25 cellular contexts compared by ENCODE assay signal in the genomic region with DNA sequence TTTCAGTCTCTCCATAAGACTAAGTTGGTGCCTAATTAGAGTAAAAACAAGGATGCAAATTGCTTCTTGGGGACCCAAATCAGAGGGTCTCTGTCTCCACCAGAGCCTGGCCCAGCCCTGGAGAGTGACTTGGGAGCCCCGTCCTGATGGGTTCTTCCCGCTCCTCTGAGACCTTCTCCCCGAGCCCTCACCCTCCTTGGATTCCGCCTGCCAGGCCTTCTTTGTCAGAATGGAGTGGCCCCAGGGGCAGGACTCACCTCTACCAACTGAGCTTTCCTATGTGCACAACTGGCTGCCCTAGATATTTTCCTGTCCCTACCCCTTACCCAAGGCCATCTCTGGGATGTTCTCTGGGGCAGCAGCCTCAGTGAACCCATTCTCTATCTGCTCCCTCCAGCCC. TPM values are rescaled to one million over a fixed set of nuclear protein-coding genes. Genes with fewer than 3 reads are reported as not detected.
A peak's percentile ranks its signal among the peaks of the same experiment; 100 is the strongest.
DNase-seq lines count a peak whose midpoint lies in the region; ATAC-seq, FAIRE-seq and TF ChIP-seq lines count a peak whose summit lies in the region.
"Had no signal": no experiment of that assay in that cellular context is flagged by ENCODE, and none has a peak within 500 bp of the region (broad histone marks: within the 10 kb centered on the region; RNA-seq: fewer than 3 reads in every experiment).

No MANE protein-coding gene starts in this region.

- H3K9me3 Mint-ChIP-seq in natural killer cell treated with Interleukin-12 subunit alpha and Interleukin-12 subunit beta and Interleukin-15 and Interleukin-18, amount 100 ng/mL, for 72 hours: no peaks in the 10 kb centered on the region
- H3K9me3 Mint-ChIP-seq: CD14-positive monocyte; CD4-positive, alpha-beta T cell; CD8-positive, alpha-beta memory T cell had no signal

- FAIRE-seq in GM12892 (lab: Jason Lieb, UNC): no peak
- FAIRE-seq: A549, D721Med, GM12878, H54 had no signal

- no peak for ATAC-seq in sciatic nerve
- ATAC-seq in natural killer cell treated with Interleukin-12 subunit alpha and Interleukin-12 subunit beta and Interleukin-15 and Interleukin-18, amount 100 ng/mL, for 72 hours: no peak
- ATAC-seq: GM12878 had no signal

- no peak for TF ChIP-seq POLR2A in GM12892 (IDR thresholded peaks at IDR 0.05; ENCODE audit: low read depth, low read length)

- no peak overlapping the region for H3K4me3 Mint-ChIP-seq in natural killer cell treated with Interleukin-12 subunit alpha and Interleukin-12 subunit beta and Interleukin-15 and Interleukin-18, amount 100 ng/mL, for 72 hours
- H3K4me3 Mint-ChIP-seq: CD14-positive monocyte; CD4-positive, alpha-beta T cell; CD8-positive, alpha-beta memory T cell had no signal

- H3K27ac Mint-ChIP-seq in natural killer cell treated with Interleukin-12 subunit alpha and Interleukin-12 subunit beta and Interleukin-15 and Interleukin-18, amount 100 ng/mL, for 72 hours: no peak overlapping the region
- H3K27ac Mint-ChIP-seq: CD14-positive monocyte; CD4-positive, alpha-beta T cell had no signal

- DNase-seq in left ventricle myocardium inferior (no peak), right atrium auricular region (ENCODE audit: low spot score) (no peak), mesenteric fat pad (ENCODE audit: low spot score) (peak; percentile 57), sciatic nerve (ENCODE audit: low spot score) (peak; percentile 19), SIG-M5 (lab: John Stamatoyannopoulos, UW) (no peak), GM12892 (ENCODE audit: insufficient read length) (no peak)
- DNase-seq in natural killer cell treated with Interleukin-12 subunit alpha and Interleukin-12 subunit beta and Interleukin-15 and Interleukin-18, amount 100 ng/mL, for 72 hours (ENCODE audit: low spot score): no peak
- DNase-seq: 8988T; ACHN; AML-193; BE2C; CD4-positive, alpha-beta T cell; CD8-positive, alpha-beta memory T cell; DMS 273 treated with DMSO at 0.1 percent for 48 hours; DMS79; EL; GDM1; GOT3; HCEC 1CT had no signal

- peaks cover 27 to 41% of the 10 kb centered on the region in 2 donors for H3K27me3 Mint-ChIP-seq in natural killer cell treated with Interleukin-12 subunit alpha and Interleukin-12 subunit beta and Interleukin-15 and Interleukin-18, amount 100 ng/mL, for 72 hours

- peaks cover 8% of the 10 kb centered on the region for H3K27me3 ChIP-seq in left ventricle myocardium inferior (ENCODE audit: low read depth)
- H3K27me3 ChIP-seq in right atrium auricular region: no peaks in the 10 kb centered on the region
- H3K27me3 ChIP-seq: BE2C; BLaER1 treated with 17β-estradiol and CSF1 and Interleukin-3, amounts not matched to agents 10 nM and 100 nM had no signal

- H3K4me1 Mint-ChIP-seq in natural killer cell treated with Interleukin-12 subunit alpha and Interleukin-12 subunit beta and Interleukin-15 and Interleukin-18, amount 100 ng/mL, for 72 hours (ENCODE audit: low read depth in 2 of 2): no peaks in the 10 kb centered on the region
- H3K4me1 Mint-ChIP-seq: CD14-positive monocyte; CD8-positive, alpha-beta memory T cell had no signal

- H3K4me3 ChIP-seq in left ventricle myocardium inferior (no peak overlapping the region), right atrium auricular region (no peak overlapping the region)
- H3K4me3 ChIP-seq: A549; BLaER1 treated with 17β-estradiol and CSF1 and Interleukin-3, amounts not matched to agents 10 nM and 100 nM; GM12878 had no signal

- H3K36me3 Mint-ChIP-seq in natural killer cell treated with Interleukin-12 subunit alpha and Interleukin-12 subunit beta and Interleukin-15 and Interleukin-18, amount 100 ng/mL, for 72 hours: no peaks in the 10 kb centered on the region
- H3K36me3 Mint-ChIP-seq: CD14-positive monocyte; CD8-positive, alpha-beta memory T cell had no signal

- H3K36me3 ChIP-seq in left ventricle myocardium inferior (no peaks in the 10 kb centered on the region), right atrium auricular region (no peaks in the 10 kb centered on the region)
- H3K36me3 ChIP-seq: BE2C; BLaER1 treated with 17β-estradiol and CSF1 and Interleukin-3, amounts not matched to agents 10 nM and 100 nM had no signal

- no peak for TF ChIP-seq CTCF in left ventricle myocardium inferior (IDR thresholded peaks at IDR 0.05; ENCODE audit: borderline replicate concordance)
- TF ChIP-seq CTCF in right atrium auricular region (IDR thresholded peaks at IDR 0.05): no peak

- H3K27ac ChIP-seq in left ventricle myocardium inferior (replicated peaks): peak overlapping the region; percentile 39
- H3K27ac ChIP-seq in right atrium auricular region: no peak overlapping the region
- H3K27ac ChIP-seq: A549; BLaER1 treated with 17β-estradiol and CSF1 and Interleukin-3, amounts not matched to agents 10 nM and 100 nM had no signal

- no peaks in the 10 kb centered on the region for H3K9me3 ChIP-seq in left ventricle myocardium inferior (replicated peaks)
- no peaks in the 10 kb centered on the region for H3K9me3 ChIP-seq in right atrium auricular region
- H3K9me3 ChIP-seq: A549; BE2C; BLaER1 treated with 17β-estradiol and CSF1 and Interleukin-3, amounts not matched to agents 10 nM and 100 nM had no signal

- peaks cover 29% of the 10 kb centered on the region for H3K4me1 ChIP-seq in left ventricle myocardium inferior
- H3K4me1 ChIP-seq in right atrium auricular region: no peaks in the 10 kb centered on the region
- H3K4me1 ChIP-seq: BE2C; BLaER1 treated with 17β-estradiol and CSF1 and Interleukin-3, amounts not matched to agents 10 nM and 100 nM had no signal

- intact Hi-C loops in left ventricle myocardium inferior (cut with micrococcal nuclease) (no loop called here), sciatic nerve (cut with DNase I) (no loop called here)

RNA-seq across cellular contexts. Expression of gene SYNDIG1, which starts 9.7 kb away (rescaled TPM):
- total RNA-seq in left ventricle myocardium inferior (21.4 TPM), right atrium auricular region (10 to 100 TPM; 21.7 to 38.1 TPM), mesenteric fat pad (0.77 TPM), sciatic nerve (17.9 TPM)
- not detected for total RNA-seq in natural killer cell treated with Interleukin-12 subunit alpha and Interleukin-12 subunit beta and Interleukin-15 and Interleukin-18, amount 100 ng/mL, for 72 hours
- not detected for polyA plus RNA-seq in GM12892 (2012; ENCODE audit: missing spikeins)
- total RNA-seq: CD4-positive, alpha-beta T cell; CD8-positive, alpha-beta memory T cell; GM12878 had no signal
- polyA plus RNA-seq: CD14-positive monocyte; CD8-positive, alpha-beta memory T cell; GM12878 had no signal

Comparison
In these comparisons a context has a peak if more than half of its experiments do, and no peak if none do; other contexts are left out.
1. DNase-seq: peak in mesenteric fat pad (single experiment) and sciatic nerve (single experiment); none in left ventricle myocardium inferior (single experiment), right atrium auricular region (single experiment), natural killer cell treated with Interleukin-12 subunit alpha and Interleukin-12 subunit beta and Interleukin-15 and Interleukin-18, amount 100 ng/mL, for 72 hours (single experiment), SIG-M5 (single experiment) and GM12892 (single experiment).
2. RNA of gene SYNDIG1, which starts 9.7 kb away (total RNA-seq): 21.7 to 38.1 TPM in right atrium auricular region, 21.4 TPM in left ventricle myocardium inferior (single experiment) and 17.9 TPM in sciatic nerve (single experiment); 0.77 TPM in mesenteric fat pad (single experiment) and not detected in natural killer cell treated with Interleukin-12 subunit alpha and Interleukin-12 subunit beta and Interleukin-15 and Interleukin-18, amount 100 ng/mL, for 72 hours; every median in the first group is over 10 times any median in the second.